29 cellular contexts compared by ENCODE assay signal in genomic region chr3:23824699-23825444, GRCh38. TPM values are rescaled to one million over a fixed set of nuclear protein-coding genes. Genes with fewer than 3 reads are reported as not detected.
DNase-seq lines count a peak whose midpoint lies in the region; ATAC-seq and TF ChIP-seq lines count a peak whose summit lies in the region.
"Had no signal": no experiment of that assay in that cellular context is flagged by ENCODE, and none has a peak within 500 bp of the region (broad histone marks: within the 10 kb centered on the region; RNA-seq: fewer than 3 reads in every experiment).

No MANE protein-coding gene starts in this region.

- CTCF ChIA-PET in mammary epithelial cell (lab: Charles Lee; ENCODE audit: low non-redundant PET) (no interaction called here), MCF 10A (lab: Yijun Ruan, JAX) (no interaction called here)

- peak; percentile 76 for ATAC-seq in RWPE2 (ENCODE audit: low read depth)
- ATAC-seq in esophagus mucosa = peak; percentile 92
- ATAC-seq in stimulated activated memory B cell treated with anti-CD40 and anti-IgM and Interleukin-4, amounts not matched to agents 10 μg/mL and 1 μg/mL and 100 μg/mL, for 72 hours = no peak
- ATAC-seq: activated T-helper 17 cell treated with anti-CD3 and anti-CD28 coated beads, Interleukin-2, amount 50 U/mL, for 72 hours; stimulated activated naive CD8-positive, alpha-beta T cell treated with anti-CD3 and anti-CD28 coated beads, Interleukin-15, amount 100 ng/mL, for 72 hours had no signal

- H3K9me3 ChIP-seq in mammary epithelial cell (replicated peaks; ENCODE audit: insufficient read depth, low read length) = no peaks in the 10 kb centered on the region
- H3K9me3 ChIP-seq in RWPE2 (ENCODE audit: severe bottlenecking) = no peaks in the 10 kb centered on the region
- H3K9me3 ChIP-seq in BE2C = no peaks in the 10 kb centered on the region
- H3K9me3 ChIP-seq: transverse colon had no signal

- no peak overlapping the region for H3K27ac ChIP-seq in mammary epithelial cell (ENCODE audit: insufficient read depth, low read depth, low read length)
- no peak overlapping the region for H3K27ac ChIP-seq in RWPE2 (ENCODE audit: poor library complexity, severe bottlenecking)
- H3K27ac ChIP-seq: GM23248, HL-60, transverse colon had no signal

- peaks cover 87% of the 10 kb centered on the region for H3K79me2 ChIP-seq in mammary epithelial cell (ENCODE audit: insufficient read depth, low read length)

- POLR2A ChIA-PET in MCF 10A (lab: Yijun Ruan, JAX) = interaction anchor here (0.6 kb wide), 1 partner anchor 92 kb away, joined by 3 read pairs; the partner anchor contains the start of genes NKIRAS1 and RPL15

- BruUV-seq in mammary epithelial cell (replicated peaks; lab: Mats Ljungman, UMichigan) (no TSS peak), MCF 10A (replicated peaks; lab: Mats Ljungman, UMichigan) (no TSS peak)

- peaks cover 30% of the 10 kb centered on the region for H3K4me1 Mint-ChIP-seq in MCF 10A (ENCODE audit: insufficient read depth, unreplicated experiment)
- H3K4me1 Mint-ChIP-seq in stimulated activated memory B cell treated with anti-CD40 and anti-IgM and Interleukin-4, amounts not matched to agents 10 μg/mL and 1 μg/mL and 100 μg/mL, for 72 hours = peaks cover 80% of the 10 kb centered on the region

- TF ChIP-seq CTCF in mammary epithelial cell (conservative IDR thresholded peaks at IDR 0.05 in 1 of 2, IDR thresholded peaks at IDR 0.05 in 1 of 2; ENCODE audit: extremely low read depth in 1 of 2, insufficient read depth in 1 of 2, low read depth in 1 of 2, low read length in 2 of 2) = no peak
- no peak for TF ChIP-seq CTCF in MCF 10A (IDR thresholded peaks at IDR 0.05; ENCODE audit: unreplicated experiment)
- TF ChIP-seq CTCF in RWPE2 (IDR thresholded peaks at IDR 0.05; ENCODE audit: poor library complexity, severe bottlenecking) = no peak
- TF ChIP-seq CTCF in BE2C (IDR thresholded peaks at IDR 0.05; ENCODE audit: low read depth, low read length) = no peak
- TF ChIP-seq CTCF in foreskin fibroblast (IDR thresholded peaks at IDR 0.05; ENCODE audit: low read depth, low read length) = no peak

- H3K4me2 ChIP-seq in mammary epithelial cell (ENCODE audit: insufficient read depth, low read depth, low read length) = no peak overlapping the region

- H3K4me3 Mint-ChIP-seq in MCF 10A (ENCODE audit: unreplicated experiment) = no peak overlapping the region
- no peak overlapping the region for H3K4me3 Mint-ChIP-seq in stimulated activated memory B cell treated with anti-CD40 and anti-IgM and Interleukin-4, amounts not matched to agents 10 μg/mL and 1 μg/mL and 100 μg/mL, for 72 hours
- H3K4me3 Mint-ChIP-seq: activated naive CD8-positive, alpha-beta T cell treated with anti-CD3 and anti-CD28 coated beads, Interleukin-2, amount 10 ng/mL, durations not matched to agents 7 days and 5 days; activated T-helper 17 cell treated with anti-CD3 and anti-CD28 coated beads, Interleukin-2, amount 50 U/mL, for 72 hours; stimulated activated naive CD8-positive, alpha-beta T cell treated with anti-CD3 and anti-CD28 coated beads, Interleukin-15, amount 100 ng/mL, for 72 hours had no signal

- no peaks in the 10 kb centered on the region for H3K9me3 Mint-ChIP-seq in MCF 10A (ENCODE audit: unreplicated experiment)
- H3K9me3 Mint-ChIP-seq in stimulated activated memory B cell treated with anti-CD40 and anti-IgM and Interleukin-4, amounts not matched to agents 10 μg/mL and 1 μg/mL and 100 μg/mL, for 72 hours = peaks cover 3% of the 10 kb centered on the region
- H3K9me3 Mint-ChIP-seq: activated naive CD8-positive, alpha-beta T cell treated with anti-CD3 and anti-CD28 coated beads, Interleukin-2, amount 10 ng/mL, durations not matched to agents 7 days and 5 days; activated T-helper 17 cell treated with anti-CD3 and anti-CD28 coated beads, Interleukin-2, amount 50 U/mL, for 72 hours; stimulated activated naive CD8-positive, alpha-beta T cell treated with anti-CD3 and anti-CD28 coated beads, Interleukin-15, amount 100 ng/mL, for 72 hours had no signal

- peaks cover 39% of the 10 kb centered on the region for H3K36me3 Mint-ChIP-seq in MCF 10A (ENCODE audit: insufficient read depth, unreplicated experiment)
- peaks cover 21% of the 10 kb centered on the region for H3K36me3 Mint-ChIP-seq in stimulated activated memory B cell treated with anti-CD40 and anti-IgM and Interleukin-4, amounts not matched to agents 10 μg/mL and 1 μg/mL and 100 μg/mL, for 72 hours

- peaks cover 4% of the 10 kb centered on the region for H3K36me3 ChIP-seq in mammary epithelial cell (ENCODE audit: insufficient read depth, low read length)
- H3K36me3 ChIP-seq in RWPE2 (ENCODE audit: low read depth) = 0 out of 2 replicates have a peak, but pooled peaks cover 6% of the 10 kb centered on the region
- no peaks in the 10 kb centered on the region for H3K36me3 ChIP-seq in BE2C
- H3K36me3 ChIP-seq: transverse colon had no signal

- no peaks in the 10 kb centered on the region for H3K27me3 ChIP-seq in mammary epithelial cell (ENCODE audit: insufficient read depth, low read length)
- no peaks in the 10 kb centered on the region for H3K27me3 ChIP-seq in RWPE2 (ENCODE audit: insufficient read depth, poor library complexity, severe bottlenecking)
- no peaks in the 10 kb centered on the region for H3K27me3 ChIP-seq in BE2C
- H3K27me3 ChIP-seq: transverse colon had no signal

- H3K27me3 Mint-ChIP-seq in MCF 10A (ENCODE audit: insufficient read depth, unreplicated experiment) = no peaks in the 10 kb centered on the region
- H3K27me3 Mint-ChIP-seq in stimulated activated memory B cell treated with anti-CD40 and anti-IgM and Interleukin-4, amounts not matched to agents 10 μg/mL and 1 μg/mL and 100 μg/mL, for 72 hours = no peaks in the 10 kb centered on the region
- H3K27me3 Mint-ChIP-seq: activated naive CD8-positive, alpha-beta T cell treated with anti-CD3 and anti-CD28 coated beads, Interleukin-2, amount 10 ng/mL, durations not matched to agents 7 days and 5 days; activated T-helper 17 cell treated with anti-CD3 and anti-CD28 coated beads, Interleukin-2, amount 50 U/mL, for 72 hours; naive B cell; stimulated activated naive CD8-positive, alpha-beta T cell treated with anti-CD3 and anti-CD28 coated beads, Interleukin-15, amount 100 ng/mL, for 72 hours had no signal

- no peak overlapping the region for H3K9ac ChIP-seq in mammary epithelial cell (ENCODE audit: insufficient read depth, low read length)
- H3K9ac ChIP-seq: GM23248 had no signal

- intact Hi-C loops in mammary epithelial cell (cut with micrococcal nuclease) (no loop called here), MCF 10A (cut with micrococcal nuclease) (no loop called here)

- H3K4me3 ChIP-seq in mammary epithelial cell (replicated peaks in 1 of 3; ENCODE audit: insufficient read depth in 1 of 3, low read depth in 2 of 3, low read length in 3 of 3) (no peak overlapping the region), RWPE2 (ENCODE audit: severe bottlenecking) (no peak overlapping the region), BE2C (ENCODE audit: low read depth, low read length) (no peak overlapping the region), foreskin fibroblast (ENCODE audit: low read depth in 1 of 2, low read length in 2 of 2) (no peak overlapping the region)
- H3K4me3 ChIP-seq: GM23248, transverse colon had no signal

- peak; percentile 60 for DNase-seq in mammary epithelial cell
- DNase-seq in MCF 10A (ENCODE audit: unreplicated experiment) = no peak
- no peak for DNase-seq in RWPE2 (ENCODE audit: low spot score)
- DNase-seq in BE2C = no peak
- no peak for DNase-seq in mucosa of gallbladder (ENCODE audit: low spot score)
- DNase-seq in foreskin fibroblast = no peak
- DNase-seq: 8988T; activated naive CD8-positive, alpha-beta T cell treated with anti-CD3 and anti-CD28 coated beads, Interleukin-2, amount 10 ng/mL, durations not matched to agents 7 days and 5 days; COR-L47; DMS79; effector CD4-positive, alpha-beta T cell; erythroblast; GM23248; hippocampal formation; mesenchymal stem cell; naive B cell; NCI-H1436 treated with DMSO at 0.1 percent for 48 hours; NCI-H524; nucleus accumbens; retina; SHP77; stimulated activated CD4-positive, alpha-beta T cell treated with anti-CD3 and anti-CD28 coated beads, Interleukin-4, amount 100 ng/mL, for 4 hours; stimulated activated naive CD8-positive, alpha-beta T cell treated with anti-CD3 and anti-CD28 coated beads, Interleukin-15, amount 100 ng/mL, for 72 hours; T-helper 1 cell; transverse colon had no signal

- in situ Hi-C loops in mammary epithelial cell (cut with MboI; ENCODE audit: low sequenced_read_pairs in 2 of 2) = loop anchor here in 1 of 2 donors (25.0 kb wide), 1 partner anchor 638 kb away; no protein-coding TSS in a partner anchor

- H2AFZ ChIP-seq in mammary epithelial cell (ENCODE audit: low read depth, low read length) = no peak overlapping the region
- H2AFZ ChIP-seq: GM23248 had no signal

- H3K27ac Mint-ChIP-seq in MCF 10A (ENCODE audit: low read depth, unreplicated experiment) = no peak overlapping the region
- H3K27ac Mint-ChIP-seq in stimulated activated memory B cell treated with anti-CD40 and anti-IgM and Interleukin-4, amounts not matched to agents 10 μg/mL and 1 μg/mL and 100 μg/mL, for 72 hours = peak overlapping the region; percentile 35
- H3K27ac Mint-ChIP-seq: activated naive CD8-positive, alpha-beta T cell treated with anti-CD3 and anti-CD28 coated beads, Interleukin-2, amount 10 ng/mL, durations not matched to agents 7 days and 5 days; activated T-helper 17 cell treated with anti-CD3 and anti-CD28 coated beads, Interleukin-2, amount 50 U/mL, for 72 hours; stimulated activated naive CD8-positive, alpha-beta T cell treated with anti-CD3 and anti-CD28 coated beads, Interleukin-15, amount 100 ng/mL, for 72 hours had no signal

- peaks cover 6% of the 10 kb centered on the region for H3K4me1 ChIP-seq in mammary epithelial cell (ENCODE audit: insufficient read depth, low read length)
- H3K4me1 ChIP-seq in RWPE2 (ENCODE audit: insufficient read depth, poor library complexity, severe bottlenecking) = peaks cover 9% of the 10 kb centered on the region
- H3K4me1 ChIP-seq in BE2C = no peaks in the 10 kb centered on the region

- WGBS in mammary epithelial cell (ENCODE audit: low coverage, missing lambda C conversion rate) = 84% methylated on average over 5 of the region's 5 CpGs

- no peaks in the 10 kb centered on the region for H4K20me1 ChIP-seq in mammary epithelial cell (ENCODE audit: insufficient read depth, low read length)

- dilution Hi-C loops in mammary epithelial cell (cut with HindIII; ENCODE audit: low sequenced_read_pairs) = no loop called here

RNA-seq across cellular contexts. Expression of gene UBE2E1, which starts 19.1 kb away (rescaled TPM):
- total RNA-seq in mammary epithelial cell = 10 to 100 TPM; 49.5 to 92.7 TPM
- polyA plus RNA-seq in mammary epithelial cell = 115 TPM
- 45.1 TPM for polyA minus RNA-seq in mammary epithelial cell
- total RNA-seq in MCF 10A (2022) = 128 and 130 TPM in 2 replicates
- 96.6 TPM for total RNA-seq in esophagus mucosa
- 52.3 TPM for polyA plus RNA-seq in BE2C (2012; ENCODE audit: insufficient read depth, insufficient read length, low read depth)
- total RNA-seq in mucosa of gallbladder = 66.2 TPM
